In genomic region chr11:31301549-31302225, GRCh38 we compare ENCODE assay signal across 20 cellular contexts.
DNase-seq lines count a peak whose midpoint lies in the region; ATAC-seq, FAIRE-seq and TF ChIP-seq lines count a peak whose summit lies in the region.
"Had no signal": no experiment of that assay in that cellular context is flagged by ENCODE, and none has a peak within 500 bp of the region (broad histone marks: within the 10 kb centered on the region; RNA-seq: fewer than 3 reads in every experiment).

No MANE protein-coding gene starts in this region.

- H3K79me2 ChIP-seq in GM12878 (ENCODE audit: control insufficient read depth, insufficient read depth, low read length): no peaks in the 10 kb centered on the region

- H3K4me1 ChIP-seq in GM12878 (ENCODE audit: control insufficient read depth, insufficient read depth, low read length) (no peaks in the 10 kb centered on the region), left lung (no peaks in the 10 kb centered on the region)

- H3K4me2 ChIP-seq in GM12878 (ENCODE audit: control insufficient read depth, insufficient read depth): no peak overlapping the region
- H3K4me2 ChIP-seq: GM23338, KMS-11 had no signal

- H3K9me3 ChIP-seq in GM12878 (replicated peaks; ENCODE audit: control insufficient read depth, insufficient read depth, low read length): no peaks in the 10 kb centered on the region
- no peaks in the 10 kb centered on the region for H3K9me3 ChIP-seq in left lung
- H3K9me3 ChIP-seq: BLaER1 treated with 17β-estradiol and CSF1 and Interleukin-3, amounts not matched to agents 10 nM and 100 nM had no signal

- FAIRE-seq in GM12878 (lab: Jason Lieb, UNC): no peak
- FAIRE-seq: GM12891, H54 had no signal

- no peak overlapping the region for H3K27ac ChIP-seq in GM12878 (ENCODE audit: control insufficient read depth, insufficient read depth)
- H3K27ac ChIP-seq in left lung: no peak overlapping the region
- H3K27ac ChIP-seq: BLaER1 treated with 17β-estradiol and CSF1 and Interleukin-3, amounts not matched to agents 10 nM and 100 nM; HL-60; KMS-11 had no signal

- no peak for TF ChIP-seq CTCF in GM12878 (IDR thresholded peaks at IDR 0.05 in 2 of 3, conservative IDR thresholded peaks at IDR 0.05 in 1 of 3; ENCODE audit: control insufficient read depth in 2 of 3, extremely low read depth in 1 of 3, insufficient read depth in 1 of 3, low read depth in 3 of 3, low read length in 3 of 3)
- no peak for TF ChIP-seq CTCF in left lung (IDR thresholded peaks at IDR 0.05)

- no peaks in the 10 kb centered on the region for H3K36me3 Mint-ChIP-seq in T-cell
- H3K36me3 Mint-ChIP-seq: CD8-positive, alpha-beta T cell had no signal

- H3K27ac Mint-ChIP-seq in T-cell: no peak overlapping the region
- H3K27ac Mint-ChIP-seq: B cell; CD8-positive, alpha-beta T cell; GM23338 had no signal

- no peak overlapping the region for H3K9ac ChIP-seq in GM12878 (ENCODE audit: control insufficient read depth, insufficient read depth, low read length)
- H3K9ac ChIP-seq: BLaER1 treated with 17β-estradiol and CSF1 and Interleukin-3, amounts not matched to agents 10 nM and 100 nM; KMS-11 had no signal

- BruUV-seq in GM12878 (replicated peaks; lab: Mats Ljungman, UMichigan): no TSS peak

- H3K9me3 Mint-ChIP-seq in T-cell: no peaks in the 10 kb centered on the region
- H3K9me3 Mint-ChIP-seq: CD8-positive, alpha-beta T cell; GM23338 had no signal

- SMC1A ChIA-PET in GM12878 (lab: Charles Lee; ENCODE audit: uncharacterized antibody, unreplicated experiment): no interaction called here

- H3K27me3 ChIP-seq in GM12878 (replicated peaks in 1 of 2; ENCODE audit: control insufficient read depth in 2 of 2, insufficient read depth in 2 of 2, low read length in 1 of 2) (no peaks in the 10 kb centered on the region), left lung (no peaks in the 10 kb centered on the region)
- H3K27me3 ChIP-seq: BLaER1 treated with 17β-estradiol and CSF1 and Interleukin-3, amounts not matched to agents 10 nM and 100 nM had no signal

- CTCF ChIA-PET in GM12878 (lab: Yijun Ruan, JAX) (no interaction called here), T-cell (lab: Charles Lee) (no interaction called here)

- H3K36me3 ChIP-seq in GM12878 (ENCODE audit: control insufficient read depth in 2 of 2, insufficient read depth in 2 of 2, low read length in 1 of 2) (no peaks in the 10 kb centered on the region), left lung (no peaks in the 10 kb centered on the region)
- H3K36me3 ChIP-seq: BLaER1 treated with 17β-estradiol and CSF1 and Interleukin-3, amounts not matched to agents 10 nM and 100 nM had no signal

- TF ChIP-seq POLR2A in GM12878 (IDR thresholded peaks at IDR 0.05; ENCODE audit: low read depth, low read length): no peak

- H4K20me1 ChIP-seq in GM12878 (ENCODE audit: control insufficient read depth, insufficient read depth): no peaks in the 10 kb centered on the region
- H4K20me1 ChIP-seq: BLaER1 treated with 17β-estradiol and CSF1 and Interleukin-3, amounts not matched to agents 10 nM and 100 nM had no signal

- POLR2A ChIA-PET in GM12878 (lab: Charles Lee) (no interaction called here), T-cell (lab: Charles Lee) (no interaction called here)

- TF ChIP-seq EP300 in GM12878 (IDR thresholded peaks at IDR 0.05; ENCODE audit: borderline replicate concordance in 1 of 2, control insufficient read depth in 1 of 2, low read depth in 2 of 2, low read length in 2 of 2): no peak

- intact Hi-C loops in GM12878 (cut with micrococcal nuclease; ENCODE audit: unreplicated experiment): no loop called here
- intact Hi-C loops in left lung (cut with DNase I): no loop called here

- RAD21 ChIA-PET in GM12878 (lab: Charles Lee; ENCODE audit: unreplicated experiment): no interaction called here

- H3K4me3 Mint-ChIP-seq in T-cell: no peak overlapping the region
- H3K4me3 Mint-ChIP-seq: B cell; CD8-positive, alpha-beta T cell; GM23338 had no signal

- H3K4me3 ChIP-seq in GM12878: no peak overlapping the region
- no peak overlapping the region for H3K4me3 ChIP-seq in left lung
- H3K4me3 ChIP-seq: BLaER1 treated with 17β-estradiol and CSF1 and Interleukin-3, amounts not matched to agents 10 nM and 100 nM; GM23338 had no signal

- H2AFZ ChIP-seq in GM12878 (ENCODE audit: control insufficient read depth, low read depth, low read length): no peak overlapping the region
- H2AFZ ChIP-seq: GM23338 had no signal

- no peak for TF ChIP-seq RAD21 in GM12878 (IDR thresholded peaks at IDR 0.05; ENCODE audit: insufficient read depth, low read depth, low read length)

- no peaks in the 10 kb centered on the region for H3K4me1 Mint-ChIP-seq in T-cell
- H3K4me1 Mint-ChIP-seq: B cell, GM23338 had no signal

- ATAC-seq in GM18520 (IDR thresholded peaks at IDR 0.05; ENCODE audit: unreplicated experiment): peak; percentile 37
- ATAC-seq in HG02852 (IDR thresholded peaks at IDR 0.05; ENCODE audit: unreplicated experiment): peak; percentile 52
- ATAC-seq in GM12878: no peak; the same call in 2 of the 3 replicates
- no peak for ATAC-seq in left lung
- ATAC-seq in T-cell (replicated peaks in 1 of 4): no peak
- ATAC-seq in GM18517 (IDR thresholded peaks at IDR 0.05; ENCODE audit: unreplicated experiment): no peak
- ATAC-seq: CD8-positive, alpha-beta T cell; GM23338 had no signal

- peaks cover 0 to 4% of the 10 kb centered on the region in 2 donors for H3K27me3 Mint-ChIP-seq in T-cell
- H3K27me3 Mint-ChIP-seq: B cell had no signal

- 26% methylated on average over 5 of the region's 5 CpGs for WGBS in GM12878 (ENCODE audit: insufficient coverage, insufficient replicate concordance, low lambda C conversion rate, missing lambda C conversion rate)

- in situ Hi-C loops in GM12878 (cut with MboI): no loop called here

- DNase-seq in GM12878 (ENCODE audit: low read depth, low spot score) (no peak), left lung (no peak), T-cell (no peak)
- DNase-seq: Calu3; CD8-positive, alpha-beta T cell; DMS 273 treated with DMSO at 0.1 percent for 48 hours; DMS53; DND-41; EL; HCEC 1CT had no signal

TF ChIP-seq in GM12878, 131 proteins besides CTCF, POLR2A, EP300 and RAD21:
- TF ChIP-seq HDAC2 (IDR thresholded peaks at IDR 0.05): no peak
- no peak for TF ChIP-seq TCF7 (IDR thresholded peaks at IDR 0.05; ENCODE audit: borderline replicate concordance)
- no peak for TF ChIP-seq PAX5 (IDR thresholded peaks at IDR 0.05; ENCODE audit: borderline replicate concordance, low read depth, low read length)
- peak; percentile 64 for TF ChIP-seq JUNB (IDR thresholded peaks at IDR 0.05)
- TF ChIP-seq CBX5 (IDR thresholded peaks at IDR 0.05; ENCODE audit: low read depth): no peak

Comparison
In these comparisons a context has a peak if more than half of its experiments do, and no peak if none do; other contexts are left out.
1. ATAC-seq: peak in GM18520 (single experiment) and HG02852 (single experiment); none in GM12878 (single experiment), left lung (single experiment), T-cell (0 of 4) and GM18517 (single experiment).